In the genomic region with DNA sequence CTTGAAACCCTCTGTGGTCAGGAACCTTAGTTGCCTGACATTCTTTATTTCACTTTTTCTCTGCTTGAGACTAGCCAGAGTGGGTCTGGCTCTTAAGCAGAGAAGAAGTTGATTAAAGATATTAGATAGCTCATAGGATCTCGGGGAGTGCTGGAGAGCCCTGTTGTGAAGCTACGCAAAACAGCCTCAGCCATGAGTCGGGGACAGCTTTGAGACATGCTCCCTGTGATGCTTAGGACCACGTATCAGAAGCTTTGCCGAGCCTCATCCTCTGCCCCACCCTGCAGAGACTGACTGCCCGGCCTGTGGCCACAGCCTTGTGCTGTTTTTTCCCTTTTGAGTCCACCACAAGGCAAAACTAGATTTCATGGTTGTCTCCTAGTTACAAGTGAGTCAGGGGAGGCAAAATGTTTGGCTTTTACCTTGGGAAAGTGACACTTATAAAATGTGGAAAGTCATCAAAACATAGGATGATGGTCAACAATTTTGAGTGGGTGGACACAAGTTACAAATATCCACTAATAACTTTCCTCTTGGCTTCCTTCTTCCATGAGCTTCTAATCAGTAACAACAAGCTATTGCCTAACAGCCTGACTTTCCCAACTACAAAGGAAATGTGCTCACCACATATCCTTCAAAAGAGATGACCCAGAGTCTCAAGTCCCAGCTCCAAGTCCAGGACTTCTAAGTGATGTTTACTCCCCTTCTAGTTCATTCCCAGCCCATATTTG, we compare ENCODE assay signal across 9 cellular contexts.
A peak's percentile ranks its signal among the peaks of the same experiment; 100 is the strongest.
DNase-seq lines count a peak whose midpoint lies in the region; ATAC-seq and TF ChIP-seq lines count a peak whose summit lies in the region.
"Had no signal": no experiment of that assay in that cellular context is flagged by ENCODE, and none has a peak within 500 bp of the region (broad histone marks: within the 10 kb centered on the region; RNA-seq: fewer than 3 reads in every experiment).

No MANE protein-coding gene starts in this region.

- H3K23ac ChIP-seq in IMR-90 (ENCODE audit: low read depth, low read length), result peak overlapping the region; percentile 34

- WGBS in IMR-90 (ENCODE audit: extremely low coverage in 2 of 2, insufficient read length in 1 of 2), 2 experiments, result 70% methylated on average over 2 of the region's 6 CpGs; no CpG with 5 or more reads in 1 of the 2 experiments
- 89% methylated on average over 6 of the region's 6 CpGs for WGBS in liver

- H3K14ac ChIP-seq in IMR-90 (replicated peaks; ENCODE audit: low read depth, low read length), result peak overlapping the region; percentile 14

- H4K5ac ChIP-seq in IMR-90 (ENCODE audit: low read depth, low read length), result peak overlapping the region; percentile 11

- DNase-seq in IMR-90, result peak; percentile 89
- DNase-seq in chondrocyte (ENCODE audit: low spot score), result no peak
- DNase-seq in tibial artery, result peak in 1 of 2 donors; percentile 59
- no peak for DNase-seq in DMS153 (lab: John Stamatoyannopoulos, UW)
- DNase-seq in erythroblast (lab: John Stamatoyannopoulos, UW), result no peak
- DNase-seq: activated CD4-positive, alpha-beta T cell treated with anti-CD3 and anti-CD28 coated beads, Interleukin-2, amount 50 U/mL, for 1 hour; effector CD4-positive, alpha-beta T cell had no signal

- 0 out of 2 replicates have a peak, but pooled peaks cover 3% of the 10 kb centered on the region for H3K9me1 ChIP-seq in IMR-90 (ENCODE audit: insufficient read depth, low read length)

- H3K36me3 ChIP-seq in IMR-90 (ENCODE audit: control insufficient read depth, insufficient read depth, low read length) (0 out of 2 replicates have a peak, but pooled peaks cover 1% of the 10 kb centered on the region), liver (ENCODE audit: control insufficient read depth in 4 of 4, insufficient read depth in 3 of 4, low read depth in 1 of 4, low read length in 3 of 4) (no peaks in the 10 kb centered on the region), tibial artery (no peaks in the 10 kb centered on the region)

- dilution Hi-C loops in IMR-90 (cut with HindIII; ENCODE audit: low sequenced_read_pairs, unreplicated experiment), result no loop called here

- intact Hi-C loops in IMR-90 (cut with micrococcal nuclease) (loop anchor here (5.0 kb wide), 1 partner anchor 62 kb away; no protein-coding TSS in a partner anchor), tibial artery (cut with DNase I; ENCODE audit: low total_unique reads) (no loop called here)

- no peak overlapping the region for H3K56ac ChIP-seq in IMR-90 (ENCODE audit: extremely low read depth, insufficient read depth, low read length)

- peak overlapping the region; percentile 3; the same call in 1 of the 2 replicates for H3K27ac ChIP-seq in IMR-90 (ENCODE audit: insufficient read depth, low read length)
- H3K27ac ChIP-seq in liver (ENCODE audit: low read depth in 1 of 2, low read length in 2 of 2), result no peak overlapping the region
- H3K27ac ChIP-seq in tibial artery, result peak overlapping the region; percentile 76 to 82

- H2BK15ac ChIP-seq in IMR-90 (ENCODE audit: low read depth, low read length), result peak overlapping the region; percentile 77; the same call in 2 of the 3 replicates

- H2AK9ac ChIP-seq in IMR-90 (replicated peaks; ENCODE audit: low read depth, low read length, poor library complexity), result no peak overlapping the region

- TF ChIP-seq CTCF in IMR-90 (conservative IDR thresholded peaks at IDR 0.05; ENCODE audit: low read depth, low read length), result no peak
- TF ChIP-seq CTCF in chondrocyte (IDR thresholded peaks at IDR 0.05), result no peak
- TF ChIP-seq CTCF in liver (IDR thresholded peaks at IDR 0.05; ENCODE audit: low read depth, low read length, missing input control), result no peak
- no peak for TF ChIP-seq CTCF in tibial artery (IDR thresholded peaks at IDR 0.05)

- CTCF ChIA-PET in IMR-90 (lab: Yijun Ruan, JAX), result interaction anchor here (1.2 to 2.0 kb wide), 2 partner anchors 11 to 106 kb away, joined by 6 to 7 read pairs; no protein-coding TSS in a partner anchor

- peak overlapping the region; percentile 79 for H2AK5ac ChIP-seq in IMR-90 (ENCODE audit: low read depth, low read length)

- H3K4me2 ChIP-seq in IMR-90 (ENCODE audit: low read depth, low read length), result peak overlapping the region; percentile 48; the same call in 1 of the 2 replicates

- peak overlapping the region; percentile 26 for H4K91ac ChIP-seq in IMR-90 (ENCODE audit: insufficient read depth, low read depth, low read length)

- peaks cover 30% of the 10 kb centered on the region for H3K4me1 Mint-ChIP-seq in chondrocyte (ENCODE audit: low read depth)

- H2BK5ac ChIP-seq in IMR-90 (ENCODE audit: low read depth, low read length, poor library complexity, severe bottlenecking), result peak overlapping the region; percentile 74

- H3K9me3 Mint-ChIP-seq in chondrocyte (ENCODE audit: low read depth), result peaks cover 14% of the 10 kb centered on the region

- H2BK120ac ChIP-seq in IMR-90 (ENCODE audit: low read depth, low read length), result peak overlapping the region; percentile 82

- H3K36me3 Mint-ChIP-seq in chondrocyte (ENCODE audit: low read depth), result peaks cover 6% of the 10 kb centered on the region

- H2AFZ ChIP-seq in IMR-90 (replicated peaks; ENCODE audit: low read length, poor library complexity), result peak overlapping the region; percentile 18

- POLR2A ChIA-PET in IMR-90 (lab: Charles Lee; ENCODE audit: unreplicated experiment), result interaction anchor here (0.5 kb wide), 1 partner anchor 27 kb away, joined by 3 read pairs; no protein-coding TSS in a partner anchor

- H2BK20ac ChIP-seq in IMR-90 (ENCODE audit: low read depth, low read length), result peak overlapping the region; percentile 84

- ATAC-seq in IMR-90 (ENCODE audit: low read depth) (peak; percentile 81), GM18870 (IDR thresholded peaks at IDR 0.05; ENCODE audit: unreplicated experiment) (no peak)

- H3K79me1 ChIP-seq in IMR-90 (ENCODE audit: low read depth in 1 of 2, low read length in 2 of 2), result no peaks in the 10 kb centered on the region

- H3K4ac ChIP-seq in IMR-90 (ENCODE audit: low read depth, low read length), result peak overlapping the region; percentile 87

- H3K9ac ChIP-seq in IMR-90 (ENCODE audit: low read depth, low read length) (no peak overlapping the region), liver (ENCODE audit: low read depth in 1 of 2, low read length in 2 of 2) (no peak overlapping the region)

- peak overlapping the region; percentile 87 for H3K27ac Mint-ChIP-seq in chondrocyte (ENCODE audit: unreplicated experiment)

- no peaks in the 10 kb centered on the region for H4K20me1 ChIP-seq in IMR-90 (ENCODE audit: insufficient read depth, low read length)

- H3K9me3 ChIP-seq in IMR-90 (ENCODE audit: control insufficient read depth, insufficient read depth, low read length) (no peaks in the 10 kb centered on the region), liver (ENCODE audit: control insufficient read depth in 4 of 4, low read length in 3 of 4) (no peaks in the 10 kb centered on the region), tibial artery (no peaks in the 10 kb centered on the region)

- TF ChIP-seq POLR2A in IMR-90 (IDR thresholded peaks at IDR 0.05; ENCODE audit: low read depth, low read length), result no peak
- TF ChIP-seq POLR2A in erythroblast (IDR thresholded peaks at IDR 0.05; ENCODE audit: low read length), result no peak

- no TSS peak for BruUV-seq in IMR-90 (replicated peaks; lab: Mats Ljungman, UMichigan)

- in situ Hi-C loops in IMR-90 (cut with MboI; ENCODE audit: low sequenced_read_pairs), result no loop called here

- no peaks in the 10 kb centered on the region for H3K27me3 Mint-ChIP-seq in chondrocyte (ENCODE audit: low read depth)

- no peak overlapping the region for H3K4me3 Mint-ChIP-seq in chondrocyte (ENCODE audit: unreplicated experiment)

- H4K8ac ChIP-seq in IMR-90 (ENCODE audit: low read depth in 2 of 2, low read length in 2 of 2), result peak overlapping the region in 1 of 2 experiments; percentile 70; a peak in 2 of 4 replicates

- H3K27me3 ChIP-seq in IMR-90 (ENCODE audit: control insufficient read depth, insufficient read depth, low read length), result no peaks in the 10 kb centered on the region
- H3K27me3 ChIP-seq in liver (ENCODE audit: control insufficient read depth in 4 of 4, insufficient read depth in 4 of 4, low read length in 3 of 4), result no peaks in the 10 kb centered on the region
- no peaks in the 10 kb centered on the region for H3K27me3 ChIP-seq in tibial artery

- H3K4me1 ChIP-seq in IMR-90 (ENCODE audit: control insufficient read depth, insufficient read depth, low read length), result peaks cover 4% of the 10 kb centered on the region
- no peaks in the 10 kb centered on the region for H3K4me1 ChIP-seq in liver (ENCODE audit: control insufficient read depth in 4 of 4, insufficient read depth in 4 of 4, low read length in 3 of 4)
- H3K4me1 ChIP-seq in tibial artery, result peaks cover 0 to 23% (median 9%) of the 10 kb centered on the region in 4 donors

- no peak for TF ChIP-seq RAD21 in IMR-90 (IDR thresholded peaks at IDR 0.05; ENCODE audit: low read length)
- TF ChIP-seq RAD21 in liver (IDR thresholded peaks at IDR 0.05), result no peak

- H3K4me3 ChIP-seq in IMR-90 (ENCODE audit: insufficient read depth, low read depth, low read length), result no peak overlapping the region
- H3K4me3 ChIP-seq in liver (ENCODE audit: low read depth in 1 of 3, low read length in 3 of 3), result no peak overlapping the region
- H3K4me3 ChIP-seq in tibial artery, result no peak overlapping the region

- H3K18ac ChIP-seq in IMR-90 (ENCODE audit: low read depth, low read length), result peak overlapping the region; percentile 10

TF ChIP-seq in IMR-90, 13 proteins besides CTCF, POLR2A, EP300 and RAD21 (continues in another document):
- TF ChIP-seq MAZ (IDR thresholded peaks at IDR 0.05; ENCODE audit: borderline replicate concordance, low read depth, low read length) (no peak), MAFK (IDR thresholded peaks at IDR 0.05; ENCODE audit: low read depth, low read length) (no peak), CEBPB (IDR thresholded peaks at IDR 0.05; ENCODE audit: low read depth, low read length) (peak; percentile 97), BHLHE40 (IDR thresholded peaks at IDR 0.05; ENCODE audit: low read depth, low read length) (no peak), CHD1 (IDR thresholded peaks at IDR 0.05; ENCODE audit: low read depth, low read length) (no peak), FOS (IDR thresholded peaks at IDR 0.05; ENCODE audit: low read depth, low read length) (no peak), MXI1 (IDR thresholded peaks at IDR 0.05; ENCODE audit: borderline replicate concordance, low read depth, low read length) (no peak)

TF ChIP-seq in liver, 16 proteins besides CTCF, POLR2A, EP300 and RAD21:
- TF ChIP-seq HNF4A (conservative IDR thresholded peaks at IDR 0.05), result peak; percentile 40 to 67
- TF ChIP-seq FOXA2 (IDR thresholded peaks at IDR 0.05), result no peak

Comparison
In these comparisons a context has a peak if more than half of its experiments do, and no peak if none do; other contexts are left out.
1. H3K27ac ChIP-seq: peak in IMR-90 (single experiment) and tibial artery (2 of 2); none in liver (0 of 2).